33 cellular contexts compared by ENCODE assay signal in genomic region chr4:141107927-141108326, GRCh38. TPM values are rescaled to one million over a fixed set of nuclear protein-coding genes. Genes with fewer than 3 reads are reported as not detected.
"Had no signal": no experiment of that assay in that cellular context is flagged by ENCODE, and none has a peak within 500 bp of the region (broad histone marks: within the 10 kb centered on the region; RNA-seq: fewer than 3 reads in every experiment).

No MANE protein-coding gene starts in this region.

- H3K9me3 ChIP-seq: adrenal gland, Peyer's patch had no signal

- H3K4me1 ChIP-seq: adrenal gland, Peyer's patch had no signal

- H3K27ac ChIP-seq: adrenal gland, KMS-11, Peyer's patch, VCaP had no signal

- ATAC-seq: activated CD8-positive, alpha-beta T cell treated with anti-CD3 and anti-CD28 coated beads for 36 hours; activated naive CD4-positive, alpha-beta T cell treated with anti-CD3 and anti-CD28 coated beads, Interleukin-2, amount 50 U/mL, for 72 hours; activated T-cell treated with anti-CD3 and anti-CD28 coated beads, Interleukin-2, amount 50 U/mL, for 72 hours; activated T-helper 17 cell treated with anti-CD3 and anti-CD28 coated beads, Interleukin-2, amount 50 U/mL, for 72 hours; PC-3 had no signal

- DNase-seq: activated CD4-positive, alpha-beta T cell treated with anti-CD3 and anti-CD28 coated beads, Interleukin-2, amount 10 ng/mL, durations not matched to agents 24 days and 14 days; activated CD4-positive, alpha-beta T cell treated with anti-CD3 and anti-CD28 coated beads, Interleukin-2, amount 50 U/mL, for 4 hours; activated CD4-positive, CD25-positive, alpha-beta regulatory T cell; activated CD8-positive, alpha-beta T cell treated with anti-CD3 and anti-CD28 coated beads for 36 hours; activated effector memory CD4-positive, alpha-beta T cell treated with anti-CD3 and anti-CD28 coated beads, Interleukin-2, amount 50 U/mL, for 16 hours; activated naive CD4-positive, alpha-beta T cell treated with Interleukin-2 at 50 U/mL for 16 hours; activated T-cell treated with anti-CD3 and anti-CD28 coated beads, Interleukin-2, amount 50 U/mL, for 1 hour; activated T-cell treated with anti-CD3 and anti-CD28 coated beads, Interleukin-2, amount 50 U/mL, for 72 hours; adrenal gland; MM.1S; MV-4-11; NCI-H1092 treated with DMSO at 0.1 percent for 48 hours; NCI-H1417; NCI-H146; NCI-H187; NCI-H2029 treated with DMSO at 0.1 percent for 48 hours; NCI-H2107; NCI-H2171; NCI-H510A; NCI-H526; NCI-H748 treated with DMSO at 0.1 percent for 48 hours; NK-92 treated with Interleukin-12 subunit alpha and Interleukin-12 subunit beta, amount 100 ng/mL, for 24 hours; PC-3; Peyer's patch; RPMI8226; SW 1271; T-helper 1 cell; T-helper 2 cell; T-helper 9 cell had no signal

- H3K4me3 ChIP-seq: adrenal gland, Peyer's patch had no signal

- H3K27me3 ChIP-seq: adrenal gland, Peyer's patch had no signal

RNA-seq across cellular contexts. Expression of gene RNF150, which starts 25.3 kb away (rescaled TPM):
- total RNA-seq: activated CD4-positive, alpha-beta T cell treated with anti-CD3 and anti-CD28 coated beads, Interleukin-2, amount 10 ng/mL, durations not matched to agents 24 days and 14 days had no signal
